In genomic region chr9:111828193-111828592, GRCh38 we compare ENCODE assay signal across 15 cellular contexts. TPM values are rescaled to one million over a fixed set of nuclear protein-coding genes. Genes with fewer than 3 reads are reported as not detected.
DNase-seq lines count a peak whose midpoint lies in the region; ATAC-seq, FAIRE-seq and TF ChIP-seq lines count a peak whose summit lies in the region.
"Had no signal": no experiment of that assay in that cellular context is flagged by ENCODE, and none has a peak within 500 bp of the region (broad histone marks: within the 10 kb centered on the region; RNA-seq: fewer than 3 reads in every experiment).

No MANE protein-coding gene starts in this region.

- no peaks in the 10 kb centered on the region for H3K9me3 ChIP-seq in RWPE2 (ENCODE audit: severe bottlenecking)
- H3K9me3 ChIP-seq in keratinocyte (ENCODE audit: control insufficient read depth, low read depth, low read length) = no peaks in the 10 kb centered on the region
- H3K9me3 ChIP-seq: Caco-2 had no signal

- ATAC-seq in RWPE2 (ENCODE audit: low read depth) = no peak
- ATAC-seq in esophagus mucosa = no peak

- no peaks in the 10 kb centered on the region for H3K79me2 ChIP-seq in keratinocyte (ENCODE audit: control insufficient read depth, insufficient read depth, low read length)

- peak; percentile 43 for FAIRE-seq in keratinocyte (lab: Jason Lieb, UNC)

- H3K9me1 ChIP-seq in keratinocyte (ENCODE audit: control insufficient read depth, extremely low read depth, insufficient read depth, low read length) = no peaks in the 10 kb centered on the region

- TF ChIP-seq CTCF in GM12872 (IDR thresholded peaks at IDR 0.05; ENCODE audit: insufficient read depth, low read depth, low read length) (0 out of 3 replicates have a peak, but pooled peaks have one; percentile 8), RWPE2 (IDR thresholded peaks at IDR 0.05; ENCODE audit: poor library complexity, severe bottlenecking) (peak; percentile 43), keratinocyte (optimal IDR thresholded peaks at IDR 0.05 in 1 of 3, IDR thresholded peaks at IDR 0.05 in 1 of 3, conservative IDR thresholded peaks at IDR 0.05 in 1 of 3; ENCODE audit: extremely low read depth in 1 of 3, insufficient read depth in 2 of 3, low read length in 3 of 3) (peak in 2 of 3 experiments; percentile 8 to 26)

- H3K9ac ChIP-seq in keratinocyte (ENCODE audit: control insufficient read depth, extremely low read depth, insufficient read depth, low read length) = no peak overlapping the region

- dilution Hi-C loops in keratinocyte (cut with MboI; ENCODE audit: extremely low pct_ligation_motif_present, low sequenced_read_pairs) = no loop called here

- peak; percentile 12 to 23 for DNase-seq in AML-193 (lab: John Stamatoyannopoulos, UW)
- no peak for DNase-seq in RWPE2 (ENCODE audit: low spot score)
- no peak for DNase-seq in keratinocyte (ENCODE audit: low read depth, low spot score)
- DNase-seq in Kasumi-1 (lab: John Stamatoyannopoulos, UW) = no peak
- DNase-seq in NCI-H82 treated with DMSO at 0.1 percent for 48 hours (lab: John Stamatoyannopoulos, UW; ENCODE audit: unreplicated experiment) = no peak
- no peak for DNase-seq in ecto neural progenitor cell (ENCODE audit: low spot score)
- DNase-seq: activated CD8-positive, alpha-beta memory T cell treated with anti-CD3 and anti-CD28 coated beads, Interleukin-2, amount 50 U/mL, for 48 hours; amygdala; endodermal cell; stimulated activated naive CD4-positive, alpha-beta T cell had no signal

- H3K4me1 ChIP-seq in RWPE2 (ENCODE audit: insufficient read depth, poor library complexity, severe bottlenecking) (peaks cover 17% of the 10 kb centered on the region), keratinocyte (ENCODE audit: control insufficient read depth, extremely low read depth, insufficient read depth, low read length) (peaks cover 30% of the 10 kb centered on the region)
- H3K4me1 ChIP-seq: Caco-2 had no signal

- no peak overlapping the region for H2AFZ ChIP-seq in keratinocyte (ENCODE audit: control insufficient read depth, low read length)

- no peaks in the 10 kb centered on the region for H4K20me1 ChIP-seq in keratinocyte (ENCODE audit: control insufficient read depth, extremely low read depth, insufficient read depth, low read length)

- H3K27me3 ChIP-seq in RWPE2 (ENCODE audit: insufficient read depth, poor library complexity, severe bottlenecking) (no peaks in the 10 kb centered on the region), keratinocyte (ENCODE audit: control insufficient read depth, extremely low read depth, insufficient read depth, low read length) (no peaks in the 10 kb centered on the region)

- H3K36me3 ChIP-seq in RWPE2 (ENCODE audit: low read depth) (no peaks in the 10 kb centered on the region), keratinocyte (ENCODE audit: control insufficient read depth in 2 of 2, extremely low read depth in 1 of 2, insufficient read depth in 2 of 2, low read length in 2 of 2) (no peaks in the 10 kb centered on the region)

- H3K4me3 ChIP-seq in RWPE2 (ENCODE audit: severe bottlenecking) (no peak overlapping the region), keratinocyte (ENCODE audit: control insufficient read depth in 2 of 3, extremely low read depth in 1 of 3, insufficient read depth in 2 of 3, low read depth in 1 of 3, low read length in 3 of 3) (no peak overlapping the region)

- H3K27ac ChIP-seq in RWPE2 (ENCODE audit: poor library complexity, severe bottlenecking) (no peak overlapping the region), keratinocyte (ENCODE audit: control insufficient read depth, insufficient read depth, low read length) (no peak overlapping the region)

- H3K4me2 ChIP-seq in keratinocyte (ENCODE audit: control insufficient read depth, extremely low read depth, insufficient read depth, low read depth, low read length) = no peak overlapping the region

RNA-seq across cellular contexts. Expression of gene SHOC1, which starts 33.5 kb away (rescaled TPM):
- polyA plus RNA-seq in keratinocyte = 0.01 to 0.03 TPM in 2 of 3 replicates, not detected in the other
- polyA plus RNA-seq in keratinocyte (2011; ENCODE audit: low read depth) = 0.59 TPM
- not detected in 2 replicates for polyA plus RNA-seq in keratinocyte (2011; cell fraction: cytosol; rRNA removed)
- 0.04 TPM in 1 of 2 replicates, not detected in the other for polyA plus RNA-seq in keratinocyte (2011; cell fraction: nucleus; rRNA removed)
- polyA plus RNA-seq in keratinocyte (2012; ENCODE audit: low replicate concordance) = 0.39 TPM in 1 of 2 replicates, not detected in the other
- 0.10 TPM in 1 of 3 replicates, not detected in the others for polyA minus RNA-seq in keratinocyte
- not detected for polyA minus RNA-seq in keratinocyte (2011; cell fraction: cytosol; rRNA and poly(A)+ RNA removed)
- 0.08 TPM in 1 of 2 replicates, not detected in the other for polyA minus RNA-seq in keratinocyte (2011; cell fraction: nucleus; rRNA and poly(A)+ RNA removed)
- 0.56 TPM for total RNA-seq in esophagus mucosa
- total RNA-seq: Caco-2, endodermal cell, NCI-H460, neural crest cell had no signal

Comparison
In these comparisons a context has a peak if more than half of its experiments do, and no peak if none do; other contexts are left out.
1. DNase-seq: peak in AML-193 (2 of 2); none in RWPE2 (single experiment), keratinocyte (single experiment), Kasumi-1 (0 of 2), NCI-H82 treated with DMSO at 0.1 percent for 48 hours (single experiment) and ecto neural progenitor cell (single experiment).
2. Peak in every context shown above with its lines, with median percentiles within 50 percentile points of each other: CTCF ChIP-seq.